In the genomic region with DNA sequence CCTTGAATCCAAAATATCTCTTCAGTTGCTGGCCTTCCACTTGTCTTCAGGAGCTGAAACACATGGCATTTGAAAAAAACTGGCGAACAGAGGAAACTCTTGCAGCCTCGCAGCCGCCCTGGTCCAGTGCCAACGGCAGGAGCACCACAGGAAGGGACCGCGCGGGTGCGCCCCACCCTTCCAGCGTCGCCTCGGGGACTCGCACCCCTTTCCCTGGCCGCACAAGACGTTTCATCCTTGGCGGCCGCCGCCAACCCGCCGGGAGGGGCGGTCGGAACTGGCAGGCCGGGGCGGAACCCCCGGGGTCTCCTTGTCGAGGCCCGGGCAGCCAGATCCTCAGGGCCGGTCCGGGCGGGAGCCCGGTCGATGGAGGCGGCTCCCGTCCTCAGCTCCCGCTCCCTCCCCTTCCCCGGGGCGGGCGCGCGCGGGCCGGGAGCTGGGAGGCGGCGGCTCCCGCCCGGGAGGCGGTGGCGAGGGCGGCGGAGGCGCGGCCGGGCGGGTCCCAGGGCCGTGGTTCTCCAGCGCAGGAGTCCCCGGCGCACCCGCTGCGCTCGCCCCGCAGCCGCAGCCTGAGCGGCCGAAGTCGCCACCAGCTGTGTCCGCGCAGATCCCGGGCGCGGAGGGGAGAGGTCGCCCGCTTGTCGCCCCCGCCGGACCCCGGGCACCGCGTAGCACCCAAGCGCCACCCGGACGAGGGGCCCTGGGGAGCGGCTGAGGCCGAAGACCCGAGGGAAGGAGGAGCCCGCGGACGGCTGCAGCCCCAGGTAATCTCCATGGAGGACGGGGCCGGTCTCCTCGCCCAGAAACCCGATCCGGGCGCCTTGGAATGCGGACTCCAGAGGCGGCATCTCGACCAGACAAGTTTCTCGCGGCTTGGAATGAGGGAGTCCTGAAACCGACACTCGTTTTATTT, we compare ENCODE assay signal across 9 cellular contexts. TPM values are rescaled to one million over a fixed set of nuclear protein-coding genes. Genes with fewer than 3 reads are reported as not detected.
DNase-seq lines count a peak whose midpoint lies in the region; ATAC-seq, FAIRE-seq and TF ChIP-seq lines count a peak whose summit lies in the region.
"Had no signal": no experiment of that assay in that cellular context is flagged by ENCODE, and none has a peak within 500 bp of the region (broad histone marks: within the 10 kb centered on the region; RNA-seq: fewer than 3 reads in every experiment).

No MANE protein-coding gene starts in this region.

- H3K36me3 ChIP-seq in SJSA1 (no peaks in the 10 kb centered on the region), endothelial cell of umbilical vein (ENCODE audit: control insufficient read depth in 2 of 2, extremely low read depth in 1 of 2, insufficient read depth in 2 of 2, low read length in 2 of 2) (no peaks in the 10 kb centered on the region), upper lobe of left lung (no peaks in the 10 kb centered on the region)

- TF ChIP-seq POLR2A in endothelial cell of umbilical vein (IDR thresholded peaks at IDR 0.05; ENCODE audit: low read depth, low read length) (no peak), upper lobe of left lung (IDR thresholded peaks at IDR 0.05) (no peak)

- dilution Hi-C loops in endothelial cell of umbilical vein (cut with MboI; ENCODE audit: extremely low pct_ligation_motif_present, low sequenced_read_pairs): no loop called here

- H3K9me1 ChIP-seq in endothelial cell of umbilical vein (replicated peaks; ENCODE audit: control insufficient read depth, extremely low read depth, insufficient read depth, low read length): no peaks in the 10 kb centered on the region

- H3K27me3 Mint-ChIP-seq in CD14-positive monocyte (ENCODE audit: low read depth in 3 of 3): peaks cover 25 to 34% (median 25%) of the 10 kb centered on the region in 3 donors
- no peaks in the 10 kb centered on the region for H3K27me3 Mint-ChIP-seq in mesothelial cell of epicardium (ENCODE audit: low read depth)

- FAIRE-seq in endothelial cell of umbilical vein (lab: Jason Lieb, UNC): peak; percentile 52

- no peak for TF ChIP-seq CTCF in CD14-positive monocyte (IDR thresholded peaks at IDR 0.05)
- TF ChIP-seq CTCF in endothelial cell of umbilical vein (IDR thresholded peaks at IDR 0.05; ENCODE audit: extremely low read depth in 1 of 2, insufficient read depth in 1 of 2, low read depth in 1 of 2, low read length in 2 of 2): no peak
- TF ChIP-seq CTCF in mesothelial cell of epicardium (IDR thresholded peaks at IDR 0.05; ENCODE audit: unreplicated experiment): no peak
- TF ChIP-seq CTCF in upper lobe of left lung (IDR thresholded peaks at IDR 0.05): no peak

- peak overlapping the region; percentile 63 for H3K4me2 ChIP-seq in endothelial cell of umbilical vein (ENCODE audit: insufficient read depth, low read length)

- H3K9me3 Mint-ChIP-seq in CD14-positive monocyte (peaks cover 0 to 8% (median 0%) of the 10 kb centered on the region in 7 donors), mesothelial cell of epicardium (no peaks in the 10 kb centered on the region)

- H3K27ac ChIP-seq in SJSA1 (no peak overlapping the region), endothelial cell of umbilical vein (ENCODE audit: insufficient read depth, low read depth, low read length) (no peak overlapping the region), upper lobe of left lung (peak overlapping the region in 1 of 4 donors; percentile 45)

- H3K79me2 ChIP-seq in endothelial cell of umbilical vein (ENCODE audit: control insufficient read depth, insufficient read depth, low read length): no peaks in the 10 kb centered on the region

- peak overlapping the region; percentile 89 for H2AFZ ChIP-seq in endothelial cell of umbilical vein (ENCODE audit: low read depth, low read length)

- POLR2A ChIA-PET in endothelial cell of umbilical vein (lab: Charles Lee): no interaction called here

- H3K4me1 ChIP-seq in SJSA1 (replicated peaks) (peaks cover 10% of the 10 kb centered on the region), endothelial cell of umbilical vein (ENCODE audit: control insufficient read depth, extremely low read depth, insufficient read depth, low read length) (peaks cover 5% of the 10 kb centered on the region), upper lobe of left lung (peaks cover 5 to 14% (median 10%) of the 10 kb centered on the region in 4 donors)

- H3K27me3 ChIP-seq in SJSA1 (replicated peaks) (peaks cover 23% of the 10 kb centered on the region), endothelial cell of umbilical vein (ENCODE audit: control insufficient read depth in 2 of 2, insufficient read depth in 2 of 2, low read length in 2 of 2) (peaks cover 10 to 27% of the 10 kb centered on the region in 2 experiments), upper lobe of left lung (peaks cover 0 to 3% (median 1%) of the 10 kb centered on the region in 4 donors)

- H4K20me1 ChIP-seq in endothelial cell of umbilical vein (replicated peaks; ENCODE audit: control insufficient read depth, extremely low read depth, insufficient read depth, low read length): no peaks in the 10 kb centered on the region

- H3K4me1 Mint-ChIP-seq in CD14-positive monocyte: peaks cover 12% of the 10 kb centered on the region
- H3K4me1 Mint-ChIP-seq in mesothelial cell of epicardium: peaks cover 14% of the 10 kb centered on the region

- intact Hi-C loops in CD14-positive monocyte (cut with micrococcal nuclease) (no loop called here), endothelial cell of umbilical vein (cut with micrococcal nuclease) (loop anchor here (1.0 to 5.0 kb wide), 5 partner anchors 899 to 1977 kb away; no protein-coding TSS in a partner anchor)

- TF ChIP-seq EP300 in upper lobe of left lung (IDR thresholded peaks at IDR 0.05): no peak

- H3K4me3 ChIP-seq in SJSA1 (peak overlapping the region; percentile 48), endothelial cell of umbilical vein (replicated peaks in 1 of 3; ENCODE audit: insufficient read depth in 1 of 3, low read depth in 1 of 3, low read length in 3 of 3) (peak overlapping the region; percentile 30 to 47 (median 37)), upper lobe of left lung (peak overlapping the region in 3 of 4 donors; percentile 40 to 53 (median 52))

- peak; percentile 43 for ATAC-seq in HG02759 (IDR thresholded peaks at IDR 0.05; ENCODE audit: unreplicated experiment)
- peak; percentile 34 to 84 for ATAC-seq in upper lobe of left lung (ENCODE audit: low FRiP score in 2 of 2)
- no peak for ATAC-seq in HG03025 (IDR thresholded peaks at IDR 0.05; ENCODE audit: low FRiP score, unreplicated experiment)

- no peak overlapping the region for H3K27ac Mint-ChIP-seq in CD14-positive monocyte
- H3K27ac Mint-ChIP-seq in mesothelial cell of epicardium: peak overlapping the region; percentile 91

- H3K9ac ChIP-seq in endothelial cell of umbilical vein (replicated peaks; ENCODE audit: extremely low read depth, insufficient read depth, low read length): no peak overlapping the region

- no TSS peak for BruUV-seq in endothelial cell of umbilical vein (replicated peaks; lab: Mats Ljungman, UMichigan)

- DNase-seq in CD14-positive monocyte (ENCODE audit: low spot score) (no peak), SJSA1 (ENCODE audit: low read depth in 1 of 2, low spot score in 2 of 2) (peak; percentile 56 to 60), endothelial cell of umbilical vein (ENCODE audit: low read depth, low spot score) (peak; percentile 30), mesothelial cell of epicardium (ENCODE audit: low spot score in 2 of 2, unreplicated experiment in 2 of 2) (peak; percentile 47 to 75), upper lobe of left lung (peak; percentile 32 to 90), NCI-H2107 treated with DMSO at 0.1 percent for 48 hours (lab: John Stamatoyannopoulos, UW; ENCODE audit: unreplicated experiment) (no peak)

- peak overlapping the region; percentile 66 to 87 for H3K4me3 Mint-ChIP-seq in CD14-positive monocyte
- peak overlapping the region; percentile 86 for H3K4me3 Mint-ChIP-seq in mesothelial cell of epicardium

- 0 to 1% methylated on average over 26 to 52 of the region's 100 CpGs for WGBS in upper lobe of left lung, 2 donors

- no peaks in the 10 kb centered on the region for H3K9me3 ChIP-seq in SJSA1 (replicated peaks)
- no peaks in the 10 kb centered on the region for H3K9me3 ChIP-seq in endothelial cell of umbilical vein (replicated peaks; ENCODE audit: control insufficient read depth, insufficient read depth, low read length)
- no peaks in the 10 kb centered on the region for H3K9me3 ChIP-seq in upper lobe of left lung

- H3K36me3 Mint-ChIP-seq in CD14-positive monocyte (peaks cover 0 to 5% of the 10 kb centered on the region in 2 donors), mesothelial cell of epicardium (no peaks in the 10 kb centered on the region)

- CTCF ChIA-PET in endothelial cell of umbilical vein (lab: Charles Lee): interaction anchor here (0.6 to 5.4 kb wide), 16 partner anchors 11 to 1975 kb away, joined by 3 to 32 read pairs (median 4); no protein-coding TSS in a partner anchor

TF ChIP-seq in endothelial cell of umbilical vein, 7 proteins besides CTCF, POLR2A, EP300 and RAD21:
- TF ChIP-seq FOS (IDR thresholded peaks at IDR 0.05; ENCODE audit: borderline replicate concordance, insufficient read depth, low read length): no peak

RNA-seq across cellular contexts. Expression of a gene that starts 0.9 kb away (rescaled TPM):
- not detected for polyA plus RNA-seq in CD14-positive monocyte
- total RNA-seq in SJSA1 (2014; rRNA removed; shearing (Covaris generic)): 0.53 and 0.58 TPM in 2 replicates
- not detected in 2 replicates for total RNA-seq in endothelial cell of umbilical vein
- 0.04 and 0.05 TPM in 2 replicates for polyA plus RNA-seq in endothelial cell of umbilical vein
- polyA plus RNA-seq in endothelial cell of umbilical vein (2011; cell fraction: cytosol; rRNA removed): 0.01 and 0.05 TPM in 2 replicates
- 0.13 and 0.17 TPM in 2 replicates for polyA plus RNA-seq in endothelial cell of umbilical vein (2011; cell fraction: nucleus; rRNA removed)
- polyA plus RNA-seq in endothelial cell of umbilical vein (2012): 0.07 TPM in 1 of 2 replicates, not detected in the other
- polyA minus RNA-seq in endothelial cell of umbilical vein: 0.19 TPM in 1 of 2 replicates, not detected in the other
- not detected for polyA minus RNA-seq in endothelial cell of umbilical vein (2011; cell fraction: cytosol; rRNA and poly(A)+ RNA removed)
- polyA minus RNA-seq in endothelial cell of umbilical vein (2011; cell fraction: nucleus; rRNA and poly(A)+ RNA removed): 0.24 and 0.38 TPM in 2 replicates
- 4.7 to 5.4 TPM (median 5.1 TPM) in 3 replicates for total RNA-seq in mesothelial cell of epicardium
- total RNA-seq in upper lobe of left lung: under 1 TPM in 2 of 6 donors, not detected in 4; 0.11 to 0.13 TPM
- total RNA-seq: pulmonary artery endothelial cell had no signal

Comparison
In these comparisons a context has a peak if more than half of its experiments do, and no peak if none do; other contexts are left out.
1. DNase-seq: peak in SJSA1 (2 of 2), endothelial cell of umbilical vein (single experiment), mesothelial cell of epicardium (2 of 2) and upper lobe of left lung (2 of 2); none in CD14-positive monocyte (single experiment) and NCI-H2107 treated with DMSO at 0.1 percent for 48 hours (single experiment).
2. Peak in every context shown above with its lines, with median percentiles within 50 percentile points of each other: H3K4me3 ChIP-seq.